ENCODE assay signal across 12 cellular contexts in the genomic region with DNA sequence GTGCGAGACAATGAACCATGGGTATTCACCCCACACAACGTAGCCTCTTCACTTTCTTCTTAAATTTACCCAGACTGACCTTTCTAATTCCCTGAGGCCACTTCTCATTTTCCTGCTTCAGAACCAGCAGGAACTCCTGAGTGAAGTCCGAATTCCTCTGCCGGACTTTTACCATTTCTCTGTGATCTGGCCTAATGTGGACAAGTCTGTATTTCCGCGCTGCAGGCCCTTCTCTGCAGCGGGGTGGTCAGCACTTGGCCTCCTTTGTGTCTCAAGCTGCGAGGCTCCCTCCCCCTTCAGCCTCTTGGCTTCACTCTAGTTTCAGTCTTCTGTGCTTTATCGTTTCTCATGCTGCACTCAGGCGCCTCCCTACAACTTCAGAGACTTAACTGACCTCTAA. TPM values are rescaled to one million over a fixed set of nuclear protein-coding genes. Genes with fewer than 3 reads are reported as not detected.
DNase-seq lines count a peak whose midpoint lies in the region; ATAC-seq and TF ChIP-seq lines count a peak whose summit lies in the region.
"Had no signal": no experiment of that assay in that cellular context is flagged by ENCODE, and none has a peak within 500 bp of the region (broad histone marks: within the 10 kb centered on the region; RNA-seq: fewer than 3 reads in every experiment).

No MANE protein-coding gene starts in this region.

- H3K27ac ChIP-seq in HEK293 (ENCODE audit: extremely low read depth, low read depth, low read length) = no peak overlapping the region
- H3K27ac ChIP-seq in SJCRH30 = peak overlapping the region; percentile 30; the same call in 1 of the 2 replicates
- H3K27ac ChIP-seq in heart left ventricle = peak overlapping the region; percentile 7 to 73 (median 53)
- peak overlapping the region; percentile 85 for H3K27ac ChIP-seq in smooth muscle cell (ENCODE audit: low read depth)
- peak overlapping the region in 1 of 4 donors; percentile 1 for H3K27ac ChIP-seq in esophagus squamous epithelium
- H3K27ac ChIP-seq: ascending aorta had no signal

- H3K36me3 ChIP-seq in HEK293 (ENCODE audit: control insufficient read depth in 2 of 2, insufficient read depth in 1 of 2, low read length in 2 of 2) (no peaks in the 10 kb centered on the region), SJCRH30 (no peaks in the 10 kb centered on the region), heart left ventricle (no peaks in the 10 kb centered on the region), smooth muscle cell (ENCODE audit: low read depth) (no peaks in the 10 kb centered on the region), esophagus squamous epithelium (no peaks in the 10 kb centered on the region)
- H3K36me3 ChIP-seq: ascending aorta had no signal

- H3K4me2 ChIP-seq in smooth muscle cell = peak overlapping the region; percentile 27

- H3K9me3 ChIP-seq in HEK293 (ENCODE audit: control insufficient read depth, insufficient read depth, low read depth, low read length) (no peaks in the 10 kb centered on the region), SJCRH30 (replicated peaks) (no peaks in the 10 kb centered on the region), heart left ventricle (no peaks in the 10 kb centered on the region), smooth muscle cell (replicated peaks; ENCODE audit: low read depth) (no peaks in the 10 kb centered on the region), esophagus squamous epithelium (no peaks in the 10 kb centered on the region)
- H3K9me3 ChIP-seq: ascending aorta had no signal

- no peaks in the 10 kb centered on the region for H3K79me2 ChIP-seq in smooth muscle cell (ENCODE audit: low read depth)

- H3K9me3 Mint-ChIP-seq in activated T-cell treated with anti-CD3 and anti-CD28 coated beads, Interleukin-2, amount 50 U/mL, for 4 hours = no peaks in the 10 kb centered on the region
- H3K9me3 Mint-ChIP-seq: stimulated activated naive CD8-positive, alpha-beta T cell treated with anti-CD3 and anti-CD28 coated beads, Interleukin-15, amount 100 ng/mL, for 72 hours had no signal

- no peaks in the 10 kb centered on the region for H3K4me1 Mint-ChIP-seq in activated T-cell treated with anti-CD3 and anti-CD28 coated beads, Interleukin-2, amount 50 U/mL, for 4 hours (ENCODE audit: low read depth)
- H3K4me1 Mint-ChIP-seq: stimulated activated naive CD8-positive, alpha-beta T cell treated with anti-CD3 and anti-CD28 coated beads, Interleukin-15, amount 100 ng/mL, for 72 hours had no signal

- no peaks in the 10 kb centered on the region for H3K27me3 ChIP-seq in SJCRH30
- no peaks in the 10 kb centered on the region for H3K27me3 ChIP-seq in heart left ventricle
- no peaks in the 10 kb centered on the region for H3K27me3 ChIP-seq in smooth muscle cell (ENCODE audit: low read depth)
- H3K27me3 ChIP-seq in esophagus squamous epithelium = no peaks in the 10 kb centered on the region
- H3K27me3 ChIP-seq: ascending aorta had no signal

- H3K4me3 Mint-ChIP-seq in activated T-cell treated with anti-CD3 and anti-CD28 coated beads, Interleukin-2, amount 50 U/mL, for 4 hours = no peak overlapping the region
- H3K4me3 Mint-ChIP-seq: CD4-positive, CD25-positive, alpha-beta regulatory T cell; stimulated activated naive CD8-positive, alpha-beta T cell treated with anti-CD3 and anti-CD28 coated beads, Interleukin-15, amount 100 ng/mL, for 72 hours had no signal

- H3K4me1 ChIP-seq in HEK293 (ENCODE audit: control insufficient read depth, insufficient read depth, low read length) = no peaks in the 10 kb centered on the region
- H3K4me1 ChIP-seq in SJCRH30 = 0 out of 2 replicates have a peak, but pooled peaks cover 2% of the 10 kb centered on the region
- peaks cover 0 to 18% (median 10%) of the 10 kb centered on the region in 12 donors for H3K4me1 ChIP-seq in heart left ventricle
- H3K4me1 ChIP-seq in smooth muscle cell (ENCODE audit: low read depth) = peaks cover 21% of the 10 kb centered on the region
- H3K4me1 ChIP-seq in esophagus squamous epithelium = peaks cover 0 to 9% (median 0%) of the 10 kb centered on the region in 3 donors
- H3K4me1 ChIP-seq: ascending aorta had no signal

- no peak for TF ChIP-seq CTCF in HEK293 (tag by site-specific recombination; IDR thresholded peaks at IDR 0.05)
- TF ChIP-seq CTCF in heart left ventricle (IDR thresholded peaks at IDR 0.05) = no peak
- no peak for TF ChIP-seq CTCF in smooth muscle cell (IDR thresholded peaks at IDR 0.05; ENCODE audit: borderline replicate concordance, insufficient read depth, poor library complexity, severe bottlenecking)
- no peak for TF ChIP-seq CTCF in esophagus squamous epithelium (IDR thresholded peaks at IDR 0.05)

- peak in 2 of 4 donors; percentile 36 to 43 for ATAC-seq in heart left ventricle
- ATAC-seq in activated T-cell treated with anti-CD3 and anti-CD28 coated beads, Interleukin-2, amount 50 U/mL, for 4 hours = no peak
- ATAC-seq: stimulated activated naive CD8-positive, alpha-beta T cell treated with anti-CD3 and anti-CD28 coated beads, Interleukin-15, amount 100 ng/mL, for 72 hours had no signal

- intact Hi-C loops in heart left ventricle (cut with DNase I) (loop anchor here in 2 of 10 donors (10.0 kb wide), 2 partner anchors 61 to 129 kb away; no protein-coding TSS in a partner anchor), esophagus squamous epithelium (cut with DNase I) (no loop called here)

- H3K4me3 ChIP-seq in HEK293 (ENCODE audit: low read depth, low read length) = no peak overlapping the region
- H3K4me3 ChIP-seq in SJCRH30 = peak overlapping the region; percentile 34
- H3K4me3 ChIP-seq in heart left ventricle = peak overlapping the region in 2 of 12 donors; percentile 16 to 28
- no peak overlapping the region for H3K4me3 ChIP-seq in smooth muscle cell
- no peak overlapping the region for H3K4me3 ChIP-seq in esophagus squamous epithelium
- H3K4me3 ChIP-seq: ascending aorta had no signal

- DNase-seq in SJCRH30 (no peak), heart left ventricle (peak in 1 of 5 donors; percentile 39), smooth muscle cell (lab: John Stamatoyannopoulos, UW; ENCODE audit: unreplicated experiment) (no peak), NCI-H187 treated with DMSO at 0.1 percent for 48 hours (lab: John Stamatoyannopoulos, UW) (no peak), esophagus squamous epithelium (lab: John Stamatoyannopoulos, UW) (no peak)
- DNase-seq in activated T-cell treated with anti-CD3 and anti-CD28 coated beads, Interleukin-2, amount 50 U/mL, for 4 hours = no peak
- DNase-seq: activated CD4-positive, CD25-positive, alpha-beta regulatory T cell treated with anti-CD3 and anti-CD28 coated beads, Interleukin-2, amount 50 U/mL, for 72 hours; GDM1; stimulated activated naive CD8-positive, alpha-beta T cell treated with anti-CD3 and anti-CD28 coated beads, Interleukin-15, amount 100 ng/mL, for 72 hours had no signal

- H3K9ac ChIP-seq in smooth muscle cell (ENCODE audit: low read depth) = no peak overlapping the region

- no peaks in the 10 kb centered on the region for H3K36me3 Mint-ChIP-seq in activated T-cell treated with anti-CD3 and anti-CD28 coated beads, Interleukin-2, amount 50 U/mL, for 4 hours (ENCODE audit: insufficient read depth)
- H3K36me3 Mint-ChIP-seq: CD4-positive, CD25-positive, alpha-beta regulatory T cell had no signal

- CTCF ChIA-PET in HEK293 (lab: Yijun Ruan, JAX) = no interaction called here

- POLR2A ChIA-PET in HEK293 (lab: Yijun Ruan, JAX) = interaction anchor here (1.9 kb wide), 1 partner anchor 10 kb away, joined by 11 read pairs; a partner anchor contains a TSS

- H3F3A ChIP-seq in smooth muscle cell (ENCODE audit: low read depth) = peaks cover 2% of the 10 kb centered on the region

- peaks cover 3% of the 10 kb centered on the region for H3K27me3 Mint-ChIP-seq in activated T-cell treated with anti-CD3 and anti-CD28 coated beads, Interleukin-2, amount 50 U/mL, for 4 hours (ENCODE audit: low read depth)
- H3K27me3 Mint-ChIP-seq: stimulated activated naive CD8-positive, alpha-beta T cell treated with anti-CD3 and anti-CD28 coated beads, Interleukin-15, amount 100 ng/mL, for 72 hours had no signal

- H2AFZ ChIP-seq in smooth muscle cell (ENCODE audit: low read depth) = peak overlapping the region; percentile 78

- no peak for TF ChIP-seq POLR2A in heart left ventricle (IDR thresholded peaks at IDR 0.05)
- no peak for TF ChIP-seq POLR2A in esophagus squamous epithelium (IDR thresholded peaks at IDR 0.05)

- H4K20me1 ChIP-seq in smooth muscle cell (ENCODE audit: low read depth) = no peaks in the 10 kb centered on the region

- WGBS in heart left ventricle, 4 donors = 43 to 59% (median 50%) methylated on average over 10 of the region's 10 CpGs
- WGBS in smooth muscle cell (ENCODE audit: low lambda C conversion rate) = 55% methylated on average over 10 of the region's 10 CpGs
- WGBS in esophagus squamous epithelium, 2 donors = 83 to 92% methylated on average over 10 of the region's 10 CpGs

TF ChIP-seq in HEK293, 187 proteins besides CTCF, POLR2A, EP300 and RAD21:
- TF ChIP-seq SP3 (tag by site-specific recombination; IDR thresholded peaks at IDR 0.05) (no peak), ZNF335 (tag by site-specific recombination; conservative IDR thresholded peaks at IDR 0.05) (0 out of 2 replicates have a peak, but pooled peaks have one; percentile 4), FEZF1 (tag by site-specific recombination; IDR thresholded peaks at IDR 0.05) (no peak)
TF ChIP-seq in HEK293: peak in this region for 1.

RNA-seq across cellular contexts. Expression of a gene that starts 9.4 kb away (rescaled TPM):
- total RNA-seq in SJCRH30 (2014; rRNA removed; shearing (Covaris generic)) = 4.6 and 5.3 TPM in 2 replicates
- total RNA-seq in heart left ventricle (10 to 100 TPM in 2 of 9 donors, 1 to 10 TPM in 7; 6.6 to 19.9 (median 7.8) TPM), smooth muscle cell (19.4 and 37.7 TPM in 2 replicates), esophagus squamous epithelium (10 to 100 TPM in 2 of 4 donors, 1 to 10 TPM in 2; 4.9 to 12.0 (median 10.3) TPM)
- polyA plus RNA-seq in heart left ventricle (1 to 10 TPM; 2.5 to 5.0 TPM), smooth muscle cell (30.3 and 34.6 TPM in 2 replicates)
- 1 to 10 TPM; 6.3 to 7.2 (median 6.9) TPM for total RNA-seq in activated T-cell treated with anti-CD3 and anti-CD28 coated beads, Interleukin-2, amount 50 U/mL, for 4 hours
